Comparison of ENCODE assay signal across 1 cellular context in genomic region chr6:322205-322930, GRCh38.
TF ChIP-seq lines count a peak whose summit lies in the region.

No MANE protein-coding gene starts in this region.

TF ChIP-seq in K562, 482 proteins besides CTCF, POLR2A, EP300 and RAD21:
- TF ChIP-seq ZFP91 (CRISPR knock-in tag; IDR thresholded peaks at IDR 0.05) = no peak
- peak; percentile 43 for TF ChIP-seq TFE3 (CRISPR knock-in tag; IDR thresholded peaks at IDR 0.05)
- peak; percentile 11; the same call in 1 of the 2 replicates for TF ChIP-seq RAD51 (IDR thresholded peaks at IDR 0.05; ENCODE audit: borderline replicate concordance, low read depth)
- TF ChIP-seq ZNF740 (CRISPR knock-in tag; IDR thresholded peaks at IDR 0.05) = no peak
- 0 out of 4 replicates have a peak, but pooled peaks of 1 of the 2 experiments have one; percentile 36 for TF ChIP-seq ZNF740 (tag; IDR thresholded peaks at IDR 0.05)
